Comparison of ENCODE assay signal across 9 cellular contexts in the genomic region with DNA sequence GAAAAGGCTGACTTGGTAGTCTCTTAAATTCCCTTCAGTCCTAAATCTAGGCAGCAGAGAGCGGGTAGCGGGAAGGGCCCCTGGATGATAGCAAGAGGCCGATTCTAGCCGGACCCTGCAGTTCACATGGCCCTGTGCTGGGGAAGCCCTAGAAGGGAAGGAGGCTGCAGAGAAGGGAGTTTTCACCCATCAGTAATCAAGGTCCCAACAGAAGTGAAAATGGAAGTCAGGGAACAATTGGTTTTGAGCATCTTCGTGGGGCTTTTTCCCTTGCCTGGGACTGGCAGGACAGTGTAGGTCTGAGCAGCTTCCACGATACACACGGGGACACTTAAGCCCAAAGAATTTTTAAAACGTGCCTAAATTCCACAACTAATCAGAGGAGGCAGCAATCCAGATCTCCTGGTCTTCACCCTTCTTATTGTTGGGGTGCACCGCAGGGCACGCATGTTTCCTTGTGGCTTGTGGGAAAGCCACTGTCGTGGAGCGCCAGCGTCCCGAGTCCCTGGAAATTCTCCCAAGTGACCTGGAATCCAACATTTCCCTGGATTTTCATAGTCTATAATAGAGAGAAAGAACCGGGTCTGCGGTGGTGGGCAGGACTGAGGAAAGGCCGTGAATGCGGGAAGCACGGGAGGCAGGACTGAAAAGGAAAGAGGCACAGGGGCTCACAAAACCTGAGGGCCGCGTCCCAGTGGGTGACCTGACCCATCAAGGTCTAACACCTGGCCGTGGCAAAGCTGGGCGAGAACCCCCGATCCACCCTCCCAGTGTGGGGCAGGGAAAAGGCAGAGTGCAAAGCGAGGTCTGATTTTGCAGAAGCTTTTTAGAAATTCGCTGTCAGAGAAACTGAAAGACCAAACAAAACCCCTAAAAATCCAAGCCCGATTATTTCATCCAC. TPM values are rescaled to one million over a fixed set of nuclear protein-coding genes. Genes with fewer than 3 reads are reported as not detected.
A peak's percentile ranks its signal among the peaks of the same experiment; 100 is the strongest.
DNase-seq lines count a peak whose midpoint lies in the region; TF ChIP-seq lines count a peak whose summit lies in the region.
"Had no signal": no experiment of that assay in that cellular context is flagged by ENCODE, and none has a peak within 500 bp of the region (broad histone marks: within the 10 kb centered on the region; RNA-seq: fewer than 3 reads in every experiment).

No MANE protein-coding gene starts in this region.

- peaks cover 23% of the 10 kb centered on the region for H3K4me1 ChIP-seq in ES-I3 (ENCODE audit: insufficient read depth, low read length)
- peaks cover 0 to 12% of the 10 kb centered on the region in 2 donors for H3K4me1 ChIP-seq in esophagus (ENCODE audit: control insufficient read depth in 2 of 2, insufficient read depth in 2 of 2, low read length in 1 of 2)

- peak overlapping the region; percentile 82 for H3K4me3 Mint-ChIP-seq in progenitor cell of endocrine pancreas (ENCODE audit: low read depth)

- peaks cover 64% of the 10 kb centered on the region for H3K27me3 Mint-ChIP-seq in progenitor cell of endocrine pancreas

- no peaks in the 10 kb centered on the region for H3K79me2 ChIP-seq in SU-DHL-6 (ENCODE audit: insufficient read depth, low read length)

- DNase-seq in progenitor cell of endocrine pancreas (ENCODE audit: low spot score, unreplicated experiment) = no peak
- DNase-seq in NCI-H2171 (lab: John Stamatoyannopoulos, UW) = no peak
- no peak for DNase-seq in GM19240 (ENCODE audit: insufficient read length, low spot score)
- no peak for DNase-seq in SIG-M5 treated with dmso at 0.1 percent for 504 hours (lab: John Stamatoyannopoulos, UW; ENCODE audit: unreplicated experiment)
- DNase-seq in 8988T = no peak

- H3K4me2 ChIP-seq in SU-DHL-6 (ENCODE audit: low read depth, low read length, poor library complexity, severe bottlenecking) = peak overlapping the region; percentile 61

- no peaks in the 10 kb centered on the region for H3F3A ChIP-seq in SU-DHL-6 (ENCODE audit: insufficient read depth)

- H3K4me3 ChIP-seq in SU-DHL-6 (ENCODE audit: insufficient read depth, low read length, poor library complexity, severe bottlenecking) = peak overlapping the region; percentile 48
- peak overlapping the region; percentile 46 to 70 for H3K4me3 ChIP-seq in esophagus (ENCODE audit: low read depth in 1 of 2, low read length in 2 of 2)

- no peaks in the 10 kb centered on the region for H4K20me1 ChIP-seq in SU-DHL-6 (ENCODE audit: low read depth, low read length)

- H3K9me3 Mint-ChIP-seq in progenitor cell of endocrine pancreas (ENCODE audit: low read depth) = no peaks in the 10 kb centered on the region

- H3K36me3 Mint-ChIP-seq in progenitor cell of endocrine pancreas (ENCODE audit: insufficient read depth) = no peaks in the 10 kb centered on the region

- H3K4me1 Mint-ChIP-seq in progenitor cell of endocrine pancreas (ENCODE audit: low read depth) = peaks cover 20% of the 10 kb centered on the region

- H3K27me3 ChIP-seq in SU-DHL-6 (ENCODE audit: low read length) (no peaks in the 10 kb centered on the region), esophagus (ENCODE audit: control insufficient read depth in 1 of 2, insufficient read depth in 2 of 2, low read length in 2 of 2) (no peaks in the 10 kb centered on the region)

- H3K27ac Mint-ChIP-seq in progenitor cell of endocrine pancreas = peak overlapping the region; percentile 24

- TF ChIP-seq CTCF in SU-DHL-6 (IDR thresholded peaks at IDR 0.05; ENCODE audit: insufficient read depth, low read length, poor library complexity, severe bottlenecking) (no peak), progenitor cell of endocrine pancreas (IDR thresholded peaks at IDR 0.05; ENCODE audit: unreplicated experiment) (no peak)

- H3K9me3 ChIP-seq in ES-I3 (ENCODE audit: control insufficient read depth, insufficient read depth, low read length) = no peaks in the 10 kb centered on the region
- no peaks in the 10 kb centered on the region for H3K9me3 ChIP-seq in SU-DHL-6 (ENCODE audit: insufficient read depth, low read length)
- H3K9me3 ChIP-seq in esophagus (ENCODE audit: control insufficient read depth in 2 of 2, insufficient read depth in 1 of 2, low read depth in 1 of 2, low read length in 1 of 2) = no peaks in the 10 kb centered on the region

- no peaks in the 10 kb centered on the region for H3K36me3 ChIP-seq in ES-I3 (ENCODE audit: insufficient read depth, low read length)
- no peaks in the 10 kb centered on the region for H3K36me3 ChIP-seq in SU-DHL-6 (ENCODE audit: low read length)
- no peaks in the 10 kb centered on the region for H3K36me3 ChIP-seq in esophagus (ENCODE audit: control insufficient read depth in 2 of 2, insufficient read depth in 2 of 2, low read length in 1 of 2)

- H3K9me2 ChIP-seq in SU-DHL-6 (replicated peaks; ENCODE audit: insufficient read depth, low read length) = no peaks in the 10 kb centered on the region

- H3K9ac ChIP-seq in ES-I3 (ENCODE audit: low read depth, low read length) = peak overlapping the region; percentile 54; the same call in 1 of the 2 replicates
- peak overlapping the region; percentile 41; the same call in 1 of the 2 replicates for H3K9ac ChIP-seq in SU-DHL-6 (ENCODE audit: low read length)

- peak overlapping the region; percentile 84 for H2AFZ ChIP-seq in SU-DHL-6 (ENCODE audit: low read depth, low read length, severe bottlenecking)

- no peak overlapping the region for H3K27ac ChIP-seq in SU-DHL-6 (ENCODE audit: low read depth, low read length)
- H3K27ac ChIP-seq in esophagus (ENCODE audit: low read depth in 2 of 2, low read length in 1 of 2) = peak overlapping the region; percentile 61 to 74

- WGBS in esophagus, 2 donors = 13 to 15% methylated on average over 27 of the region's 27 CpGs

RNA-seq across cellular contexts. Expression of gene OAF, which starts 0.8 kb away (rescaled TPM):
- 1 to 10 TPM; 7.2 to 8.4 TPM for polyA plus RNA-seq in esophagus
- total RNA-seq in progenitor cell of endocrine pancreas = 6.5 and 6.6 TPM in 2 replicates

RNA-seq across cellular contexts. Expression of gene POU2F3, which starts 29.9 kb away (rescaled TPM):
- polyA plus RNA-seq in esophagus = 1 to 10 TPM; 3.1 to 4.5 TPM
- total RNA-seq in progenitor cell of endocrine pancreas = 0.09 TPM in 1 of 2 replicates, not detected in the other
- total RNA-seq: HT1080 had no signal
